In the genomic region with DNA sequence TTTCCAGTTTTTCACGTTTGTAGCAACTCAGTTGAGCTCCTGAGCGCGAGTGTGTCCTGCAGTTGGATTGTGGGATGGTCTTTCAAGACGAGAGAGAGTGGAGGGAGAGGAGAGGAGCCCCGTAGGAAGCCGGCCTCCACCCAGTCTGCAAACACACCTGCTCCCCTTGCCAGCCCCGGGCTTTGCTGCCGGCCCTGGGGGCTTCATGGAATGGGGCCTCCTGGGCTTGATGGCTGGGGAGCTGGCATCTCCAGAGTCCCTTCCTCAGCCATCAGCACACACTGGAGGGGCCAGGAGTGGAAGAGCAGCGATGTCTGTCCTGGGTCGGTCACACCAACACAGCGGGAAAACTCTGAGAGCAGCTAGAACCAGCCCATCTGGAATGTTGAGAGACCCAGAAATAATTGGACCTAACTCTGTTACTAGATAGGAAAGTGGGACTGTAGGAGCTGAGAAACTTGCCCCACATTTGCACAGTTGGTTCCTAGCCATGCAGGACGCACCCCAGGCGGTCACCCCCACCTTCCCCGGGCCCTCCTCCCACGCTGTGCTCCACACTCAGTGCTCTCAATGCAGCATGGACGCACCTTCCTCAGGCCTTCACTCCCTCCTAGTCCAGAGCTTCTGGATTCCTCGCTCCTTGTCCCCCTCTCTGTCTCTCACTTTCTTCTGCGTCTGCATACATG, we compare ENCODE assay signal across 16 cellular contexts.
"Had no signal": no experiment of that assay in that cellular context is flagged by ENCODE, and none has a peak within 500 bp of the region (broad histone marks: within the 10 kb centered on the region; RNA-seq: fewer than 3 reads in every experiment).

No MANE protein-coding gene starts in this region.

- H3K36me3 Mint-ChIP-seq: natural killer cell had no signal

- ATAC-seq: natural killer cell had no signal

- H3K4me3 ChIP-seq: esophagus squamous epithelium, left ventricle myocardium inferior, testis, uterus had no signal

- H3K4me1 ChIP-seq: esophagus squamous epithelium, left ventricle myocardium inferior, testis, uterus had no signal

- DNase-seq: activated CD4-positive, alpha-beta T cell treated with anti-CD3 and anti-CD28 coated beads, Interleukin-2, amount 50 U/mL, for 1 hour; activated CD4-positive, CD25-positive, alpha-beta regulatory T cell; activated naive CD4-positive, alpha-beta T cell treated with anti-CD3 and anti-CD28 coated beads, Interleukin-2, amount 50 U/mL, for 16 hours; activated T-cell treated with anti-CD3 and anti-CD28 coated beads, Interleukin-2, amount 50 U/mL, for 1 hour; esophagus squamous epithelium; hippocampal formation; kidney; left ventricle myocardium inferior; mesenchymal stem cell; natural killer cell; small intestine; stimulated activated CD4-positive, alpha-beta T cell treated with anti-CD3 and anti-CD28 coated beads, Interleukin-4, amount 100 ng/mL, for 4 hours; testis; uterus had no signal

- H3K27ac ChIP-seq: esophagus squamous epithelium, left ventricle myocardium inferior, neutrophil, testis, uterus had no signal

- H3K27ac Mint-ChIP-seq: natural killer cell; stimulated activated naive CD8-positive, alpha-beta T cell treated with anti-CD3 and anti-CD28 coated beads, Interleukin-15, Interleukin-2, amounts not matched to agents 100 ng/mL and 50 ng/mL, for 24 hours had no signal

- H3K9me3 ChIP-seq: esophagus squamous epithelium, neutrophil, testis had no signal

- H3K27me3 ChIP-seq: esophagus squamous epithelium, neutrophil, testis, uterus had no signal

- H3K27me3 Mint-ChIP-seq: stimulated activated naive CD8-positive, alpha-beta T cell treated with anti-CD3 and anti-CD28 coated beads, Interleukin-15, Interleukin-2, amounts not matched to agents 100 ng/mL and 50 ng/mL, for 24 hours had no signal

- H3K4me1 Mint-ChIP-seq: natural killer cell had no signal

- H3K9me3 Mint-ChIP-seq: natural killer cell; stimulated activated naive CD8-positive, alpha-beta T cell treated with anti-CD3 and anti-CD28 coated beads, Interleukin-15, Interleukin-2, amounts not matched to agents 100 ng/mL and 50 ng/mL, for 24 hours had no signal

- H3K4me3 Mint-ChIP-seq: natural killer cell; stimulated activated naive CD8-positive, alpha-beta T cell treated with anti-CD3 and anti-CD28 coated beads, Interleukin-15, Interleukin-2, amounts not matched to agents 100 ng/mL and 50 ng/mL, for 24 hours had no signal

- H3K36me3 ChIP-seq: esophagus squamous epithelium, left ventricle myocardium inferior, neutrophil, uterus had no signal
